In genomic region chr6:26305097-26305841, GRCh38 we compare ENCODE assay signal across 8 cellular contexts. TPM values are rescaled to one million over a fixed set of nuclear protein-coding genes. Genes with fewer than 3 reads are reported as not detected.
DNase-seq lines count a peak whose midpoint lies in the region; ATAC-seq and TF ChIP-seq lines count a peak whose summit lies in the region.

No MANE protein-coding gene starts in this region.

- H3K36me3 ChIP-seq in HEK293 (ENCODE audit: control insufficient read depth in 2 of 2, insufficient read depth in 1 of 2, low read length in 2 of 2) = no peaks in the 10 kb centered on the region
- H3K36me3 ChIP-seq in OCI-LY3 (replicated peaks; ENCODE audit: low read depth, low read length) = no peaks in the 10 kb centered on the region

- DNase-seq in CMK (ENCODE audit: low read depth) (peak; percentile 68), germinal center (ENCODE audit: low spot score) (peak; percentile 23), osteocyte (ENCODE audit: extremely low spot score, unreplicated experiment) (peak; percentile 89), GF-D8 (lab: John Stamatoyannopoulos, UW) (no peak)

- H3K79me2 ChIP-seq in OCI-LY3 (ENCODE audit: low read length) = no peaks in the 10 kb centered on the region

- H3K27me3 ChIP-seq in OCI-LY3 (ENCODE audit: low read depth, low read length) = no peaks in the 10 kb centered on the region

- peak overlapping the region; percentile 90 for H3K4me3 Mint-ChIP-seq in activated naive CD4-positive, alpha-beta T cell treated with anti-CD3 and anti-CD28 coated beads, Interleukin-2, amount 50 U/mL, for 24 hours
- peak overlapping the region; percentile 80 for H3K4me3 Mint-ChIP-seq in osteocyte (ENCODE audit: unreplicated experiment)

- peak overlapping the region; percentile 82 for H2AFZ ChIP-seq in OCI-LY3 (ENCODE audit: low read depth, low read length)

- H3K4me1 ChIP-seq in HEK293 (ENCODE audit: control insufficient read depth, insufficient read depth, low read length) = no peaks in the 10 kb centered on the region
- peaks cover 25% of the 10 kb centered on the region for H3K4me1 ChIP-seq in OCI-LY3 (ENCODE audit: low read length)

- H3K4me2 ChIP-seq in OCI-LY3 (ENCODE audit: low read length) = peak overlapping the region; percentile 92

- CTCF ChIA-PET in HEK293 (lab: Yijun Ruan, JAX) = interaction anchor here (0.5 to 1.0 kb wide), 4 partner anchors 15 to 267 kb away, joined by 3 to 4 read pairs (median 3); no protein-coding TSS in a partner anchor

- H3K27ac ChIP-seq in HEK293 (ENCODE audit: extremely low read depth, low read depth, low read length) (no peak overlapping the region), OCI-LY3 (ENCODE audit: low read length) (peak overlapping the region; percentile 96)

- TF ChIP-seq CTCF in HEK293 (tag by site-specific recombination; IDR thresholded peaks at IDR 0.05) (no peak), OCI-LY3 (IDR thresholded peaks at IDR 0.05; ENCODE audit: low read depth, low read length) (no peak), osteocyte (IDR thresholded peaks at IDR 0.05) (no peak)

- no peaks in the 10 kb centered on the region for H3K9me3 ChIP-seq in HEK293 (ENCODE audit: control insufficient read depth, insufficient read depth, low read depth, low read length)
- H3K9me3 ChIP-seq in OCI-LY3 (ENCODE audit: insufficient read depth, low read length) = no peaks in the 10 kb centered on the region

- peak overlapping the region; percentile 97 for H3K27ac Mint-ChIP-seq in activated naive CD4-positive, alpha-beta T cell treated with anti-CD3 and anti-CD28 coated beads, Interleukin-2, amount 50 U/mL, for 24 hours
- H3K27ac Mint-ChIP-seq in osteocyte (ENCODE audit: unreplicated experiment) = peak overlapping the region; percentile 95

- H3K4me1 Mint-ChIP-seq in activated naive CD4-positive, alpha-beta T cell treated with anti-CD3 and anti-CD28 coated beads, Interleukin-2, amount 50 U/mL, for 24 hours = peaks cover 58% of the 10 kb centered on the region
- peaks cover 14% of the 10 kb centered on the region for H3K4me1 Mint-ChIP-seq in osteocyte (ENCODE audit: unreplicated experiment)

- H3K9me3 Mint-ChIP-seq in activated naive CD4-positive, alpha-beta T cell treated with anti-CD3 and anti-CD28 coated beads, Interleukin-2, amount 50 U/mL, for 24 hours = no peaks in the 10 kb centered on the region
- no peaks in the 10 kb centered on the region for H3K9me3 Mint-ChIP-seq in osteocyte (ENCODE audit: unreplicated experiment)

- peak overlapping the region; percentile 96 for H3K9ac ChIP-seq in OCI-LY3 (ENCODE audit: low read length)

- H3K4me3 ChIP-seq in HEK293 (ENCODE audit: low read depth, low read length) (no peak overlapping the region), OCI-LY3 (ENCODE audit: low read length) (peak overlapping the region; percentile 97)

- no peaks in the 10 kb centered on the region for H3K36me3 Mint-ChIP-seq in activated naive CD4-positive, alpha-beta T cell treated with anti-CD3 and anti-CD28 coated beads, Interleukin-2, amount 50 U/mL, for 24 hours
- no peaks in the 10 kb centered on the region for H3K36me3 Mint-ChIP-seq in osteocyte (ENCODE audit: unreplicated experiment)

- H4K20me1 ChIP-seq in OCI-LY3 (ENCODE audit: insufficient read depth, low read length) = no peaks in the 10 kb centered on the region

- H3K27me3 Mint-ChIP-seq in activated naive CD4-positive, alpha-beta T cell treated with anti-CD3 and anti-CD28 coated beads, Interleukin-2, amount 50 U/mL, for 24 hours = no peaks in the 10 kb centered on the region
- H3K27me3 Mint-ChIP-seq in osteocyte (ENCODE audit: unreplicated experiment) = peaks cover 3% of the 10 kb centered on the region

- POLR2A ChIA-PET in HEK293 (lab: Yijun Ruan, JAX) = interaction anchor here (1.0 to 1.3 kb wide), 2 partner anchors 20 to 89 kb away, joined by 4 read pairs; a partner anchor contains a TSS

- no peak for ATAC-seq in HG03025 (IDR thresholded peaks at IDR 0.05; ENCODE audit: low FRiP score, unreplicated experiment)

TF ChIP-seq in HEK293, 187 proteins besides CTCF, POLR2A, EP300 and RAD21 (continues in another document):
- TF ChIP-seq ZNF19 (tag by site-specific recombination; IDR thresholded peaks at IDR 0.05; ENCODE audit: low read depth) (no peak), IKZF3 (tag by site-specific recombination; IDR thresholded peaks at IDR 0.05) (peak; percentile 24; the same call in 1 of the 2 replicates), ZNF585B (tag by site-specific recombination; IDR thresholded peaks at IDR 0.05) (no peak), MYNN (tag by site-specific recombination; IDR thresholded peaks at IDR 0.05; ENCODE audit: borderline replicate concordance) (no peak), ZNF132 (tag by site-specific recombination; IDR thresholded peaks at IDR 0.05; ENCODE audit: borderline replicate concordance) (no peak), ZNF280C (tag by site-specific recombination; IDR thresholded peaks at IDR 0.05) (no peak), PRDM1 (tag by site-specific recombination; IDR thresholded peaks at IDR 0.05) (0 out of 2 replicates have a peak, but pooled peaks have one; percentile 5), ZBTB26 (tag by site-specific recombination; optimal IDR thresholded peaks at IDR 0.05) (no peak), MEIS1 (CRISPR knock-in tag; IDR thresholded peaks at IDR 0.05; ENCODE audit: borderline replicate concordance) (no peak), ZBTB10 (tag by site-specific recombination; IDR thresholded peaks at IDR 0.05) (no peak), TCF7L2 (IDR thresholded peaks at IDR 0.05; ENCODE audit: borderline replicate concordance, low read depth, low read length) (no peak), ZNF513 (tag by site-specific recombination; IDR thresholded peaks at IDR 0.05) (no peak), ZNF670 (tag by site-specific recombination; IDR thresholded peaks at IDR 0.05; ENCODE audit: low read depth) (no peak), ZNF416 (tag by site-specific recombination; IDR thresholded peaks at IDR 0.05) (no peak), ZNF404 (tag by site-specific recombination; IDR thresholded peaks at IDR 0.05) (no peak), ZNF768 (tag by site-specific recombination; IDR thresholded peaks at IDR 0.05) (no peak), ZNF624 (tag by site-specific recombination; IDR thresholded peaks at IDR 0.05) (no peak)

RNA-seq across cellular contexts. Expression of gene BTN3A2, which starts 59.7 kb away (rescaled TPM):
- 17.6 and 22.7 TPM in 2 replicates for total RNA-seq in osteocyte
